In genomic region chr19:4968462-4969291, GRCh38 we compare ENCODE assay signal across 8 cellular contexts. TPM values are rescaled to one million over a fixed set of nuclear protein-coding genes. Genes with fewer than 3 reads are reported as not detected.
DNase-seq lines count a peak whose midpoint lies in the region; ATAC-seq and TF ChIP-seq lines count a peak whose summit lies in the region.

TSS of gene KDM4B (plus strand) at chr19:4969113. CDS start at chr19:5032891, 63,778 bp downstream.

- H3K9me3 Mint-ChIP-seq in Calu3 (ENCODE audit: low read depth, unreplicated experiment) (no peaks in the 10 kb centered on the region), endothelial cell (ENCODE audit: unreplicated experiment) (no peaks in the 10 kb centered on the region)

- no peaks in the 10 kb centered on the region for H3K9me2 ChIP-seq in OCI-LY1 (ENCODE audit: low read depth, low read length)

- H3K4me1 Mint-ChIP-seq in Calu3 (ENCODE audit: low read depth, unreplicated experiment) = peaks cover 28% of the 10 kb centered on the region
- H3K4me1 Mint-ChIP-seq in endothelial cell (ENCODE audit: unreplicated experiment) = peaks cover 26% of the 10 kb centered on the region

- H3K79me2 ChIP-seq in OCI-LY1 (ENCODE audit: insufficient read depth, low read length) = no peaks in the 10 kb centered on the region

- H4K20me1 ChIP-seq in OCI-LY1 (ENCODE audit: insufficient read depth, low read length) = no peaks in the 10 kb centered on the region

- peaks cover 35% of the 10 kb centered on the region for H3K36me3 Mint-ChIP-seq in Calu3 (ENCODE audit: insufficient read depth, unreplicated experiment)
- peaks cover 4% of the 10 kb centered on the region for H3K36me3 Mint-ChIP-seq in endothelial cell (ENCODE audit: low read depth, unreplicated experiment)

- CTCF ChIA-PET in Calu3 (lab: Charles Lee) = interaction anchor here (1.1 to 1.2 kb wide), 2 partner anchors 62 to 159 kb away, joined by 4 to 7 read pairs; no protein-coding TSS in a partner anchor

- H3K4me3 ChIP-seq in HUES64 (ENCODE audit: low read length) (peak within 1 kb of the TSS; percentile 74), OCI-LY1 (ENCODE audit: low read depth, low read length, poor library complexity, severe bottlenecking) (peak within 1 kb of the TSS; percentile 68)

- BruUV-seq in Calu3 (replicated peaks; lab: Mats Ljungman, UMichigan) = no TSS peak

- H3K4me1 ChIP-seq in HUES64 (ENCODE audit: insufficient read depth, low read length) = no peaks in the 10 kb centered on the region
- peaks cover 42% of the 10 kb centered on the region for H3K4me1 ChIP-seq in OCI-LY1 (ENCODE audit: insufficient read depth, low read length, severe bottlenecking)

- peak within 1 kb of the TSS; percentile 77 for H3K4me2 ChIP-seq in OCI-LY1 (ENCODE audit: low read length)

- no peak within 1 kb of the TSS for H3K27ac ChIP-seq in HUES64 (ENCODE audit: low read depth, low read length)
- H3K27ac ChIP-seq in OCI-LY1 (ENCODE audit: low read depth, low read length, poor library complexity, severe bottlenecking) = peak within 1 kb of the TSS; percentile 59

- H3K27ac Mint-ChIP-seq in Calu3 (ENCODE audit: unreplicated experiment) (peak within 1 kb of the TSS; percentile 71), endothelial cell (ENCODE audit: unreplicated experiment) (peak within 1 kb of the TSS; percentile 45)

- H3K9me3 ChIP-seq in HUES64 (ENCODE audit: insufficient read depth, low read depth, low read length) (no peaks in the 10 kb centered on the region), OCI-LY1 (ENCODE audit: low read length) (no peaks in the 10 kb centered on the region)

- H3K27me3 Mint-ChIP-seq in Calu3 (ENCODE audit: unreplicated experiment) (no peaks in the 10 kb centered on the region), endothelial cell (ENCODE audit: unreplicated experiment) (peaks cover 12% of the 10 kb centered on the region)

- H3K36me3 ChIP-seq in HUES64 (ENCODE audit: insufficient read depth, low read length) (peaks cover under 1% of the 10 kb centered on the region; the same call in 1 of the 2 replicates), OCI-LY1 (ENCODE audit: insufficient read depth, low read length) (peaks cover 14% of the 10 kb centered on the region; the same call in 1 of the 2 replicates)

- peak within 1 kb of the TSS; percentile 57 for H3K9ac ChIP-seq in HUES64 (ENCODE audit: low read depth, low read length)
- H3K9ac ChIP-seq in OCI-LY1 (ENCODE audit: low read length) = peak within 1 kb of the TSS; percentile 66

- under 1% methylated on average over 96 of the region's 96 CpGs for WGBS in HUES64

- no peak within 1 kb of the TSS for H2AFZ ChIP-seq in OCI-LY1 (ENCODE audit: low read length)

- H3F3A ChIP-seq in OCI-LY1 (ENCODE audit: insufficient read depth, low read length) = no peaks in the 10 kb centered on the region; the same call in 1 of the 2 replicates

- H3K4me3 Mint-ChIP-seq in Calu3 (ENCODE audit: low read depth, unreplicated experiment) (peak within 1 kb of the TSS; percentile 89), endothelial cell (ENCODE audit: unreplicated experiment) (peak within 1 kb of the TSS; percentile 96)

- 0 out of 2 replicates have a peak, but pooled peaks cover 3% of the 10 kb centered on the region for H3K27me3 ChIP-seq in HUES64 (ENCODE audit: insufficient read depth, low read length)
- H3K27me3 ChIP-seq in OCI-LY1 (ENCODE audit: insufficient read depth, low read length) = no peaks in the 10 kb centered on the region

- DNase-seq in Calu3 = peak; percentile 97
- DNase-seq in activated CD8-positive, alpha-beta memory T cell treated with anti-CD3 and anti-CD28 coated beads, Interleukin-2, amount 50 U/mL, for 4 hours = peak; percentile 99
- DNase-seq in endothelial cell (ENCODE audit: low spot score) = peak; percentile 100
- DNase-seq in middle frontal gyrus (ENCODE audit: extremely low spot score, low spot score) = peak; percentile 97
- DNase-seq in stimulated activated CD8-positive, alpha-beta memory T cell treated with anti-CD3 and anti-CD28 coated beads, Interleukin-2, amount 100 ng/mL, for 48 hours (ENCODE audit: low read depth in 2 of 2) = peak; percentile 97 to 99

- ATAC-seq in GM21447 (IDR thresholded peaks at IDR 0.05; ENCODE audit: unreplicated experiment) = peak; percentile 90

- intact Hi-C loops in Calu3 (cut with micrococcal nuclease; ENCODE audit: unreplicated experiment) = no loop called here

- TF ChIP-seq CTCF in Calu3 (IDR thresholded peaks at IDR 0.05; ENCODE audit: unreplicated experiment) = no peak
- TF ChIP-seq CTCF in OCI-LY1 (IDR thresholded peaks at IDR 0.05; ENCODE audit: low read length) = no peak
- TF ChIP-seq CTCF in endothelial cell (IDR thresholded peaks at IDR 0.05; ENCODE audit: unreplicated experiment) = no peak

RNA-seq across cellular contexts. Expression of gene KDM4B, which starts in this region (rescaled TPM):
- total RNA-seq in Calu3 (2022) = 13.9 and 15.2 TPM in 2 replicates
- polyA plus RNA-seq in HUES64 (2013, experiment 1 of 2) = 13.5 TPM
- polyA plus RNA-seq in HUES64 (2013, experiment 2 of 2) = 19.5 TPM
- 42.4 TPM for total RNA-seq in endothelial cell (ENCODE audit: unreplicated experiment)
